In genomic region chr2:237474931-237475703, GRCh38 we compare ENCODE assay signal across 1 cellular context.
TF ChIP-seq lines count a peak whose summit lies in the region.

No MANE protein-coding gene starts in this region.

TF ChIP-seq in HEK293, 187 proteins besides CTCF, POLR2A, EP300 and RAD21 (continued from another document):
- TF ChIP-seq, protein P1, sequence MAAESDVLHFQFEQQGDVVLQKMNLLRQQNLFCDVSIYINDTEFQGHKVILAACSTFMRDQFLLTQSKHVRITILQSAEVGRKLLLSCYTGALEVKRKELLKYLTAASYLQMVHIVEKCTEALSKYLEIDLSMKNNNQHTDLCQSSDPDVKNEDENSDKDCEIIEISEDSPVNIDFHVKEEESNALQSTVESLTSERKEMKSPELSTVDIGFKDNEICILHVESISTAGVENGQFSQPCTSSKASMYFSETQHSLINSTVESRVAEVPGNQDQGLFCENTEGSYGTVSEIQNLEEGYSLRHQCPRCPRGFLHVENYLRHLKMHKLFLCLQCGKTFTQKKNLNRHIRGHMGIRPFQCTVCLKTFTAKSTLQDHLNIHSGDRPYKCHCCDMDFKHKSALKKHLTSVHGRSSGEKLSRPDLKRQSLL (tag by site-specific recombination; IDR thresholded peaks at IDR 0.05), result no peak
- TF ChIP-seq, protein P2, sequence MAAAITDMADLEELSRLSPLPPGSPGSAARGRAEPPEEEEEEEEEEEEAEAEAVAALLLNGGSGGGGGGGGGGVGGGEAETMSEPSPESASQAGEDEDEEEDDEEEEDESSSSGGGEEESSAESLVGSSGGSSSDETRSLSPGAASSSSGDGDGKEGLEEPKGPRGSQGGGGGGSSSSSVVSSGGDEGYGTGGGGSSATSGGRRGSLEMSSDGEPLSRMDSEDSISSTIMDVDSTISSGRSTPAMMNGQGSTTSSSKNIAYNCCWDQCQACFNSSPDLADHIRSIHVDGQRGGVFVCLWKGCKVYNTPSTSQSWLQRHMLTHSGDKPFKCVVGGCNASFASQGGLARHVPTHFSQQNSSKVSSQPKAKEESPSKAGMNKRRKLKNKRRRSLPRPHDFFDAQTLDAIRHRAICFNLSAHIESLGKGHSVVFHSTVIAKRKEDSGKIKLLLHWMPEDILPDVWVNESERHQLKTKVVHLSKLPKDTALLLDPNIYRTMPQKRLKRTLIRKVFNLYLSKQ (tag by site-specific recombination; IDR thresholded peaks at IDR 0.05; ENCODE audit: borderline replicate concordance), result no peak
- TF ChIP-seq ZNF629 (tag by site-specific recombination; IDR thresholded peaks at IDR 0.05) (0 out of 2 replicates have a peak, but pooled peaks have one; percentile 17), ZNF785 (tag by site-specific recombination; IDR thresholded peaks at IDR 0.05) (no peak), ZNF776 (tag by site-specific recombination; IDR thresholded peaks at IDR 0.05; ENCODE audit: borderline replicate concordance) (no peak), ZNF433 (tag by site-specific recombination; IDR thresholded peaks at IDR 0.05; ENCODE audit: low read depth) (no peak), GFI1B (tag by site-specific recombination; IDR thresholded peaks at IDR 0.05) (no peak), MYNN (tag by site-specific recombination; IDR thresholded peaks at IDR 0.05; ENCODE audit: borderline replicate concordance) (no peak), SALL2 (tag by site-specific recombination; IDR thresholded peaks at IDR 0.05; ENCODE audit: borderline replicate concordance) (no peak), ZNF677 (tag by site-specific recombination; IDR thresholded peaks at IDR 0.05) (no peak), ZNF140 (tag by site-specific recombination; IDR thresholded peaks at IDR 0.05) (no peak), ZFHX2 (tag by site-specific recombination; conservative IDR thresholded peaks at IDR 0.05) (peak; percentile 26; the same call in 1 of the 2 replicates), ZNF157 (tag by site-specific recombination; IDR thresholded peaks at IDR 0.05) (no peak), YY2 (tag by site-specific recombination; IDR thresholded peaks at IDR 0.05) (no peak), ZNF426 (tag by site-specific recombination; IDR thresholded peaks at IDR 0.05) (no peak), PATZ1 (tag by site-specific recombination; IDR thresholded peaks at IDR 0.05) (peak; percentile 29; the same call in 1 of the 2 replicates), ZNF747 (tag by site-specific recombination; IDR thresholded peaks at IDR 0.05) (no peak), ZSCAN4 (tag by site-specific recombination; IDR thresholded peaks at IDR 0.05) (no peak), SP3 (tag by site-specific recombination; IDR thresholded peaks at IDR 0.05) (peak; percentile 60), GLIS1 (tag by site-specific recombination; IDR thresholded peaks at IDR 0.05) (peak; percentile 65), HIC1 (tag by site-specific recombination; IDR thresholded peaks at IDR 0.05) (no peak), SP2 (tag by site-specific recombination; IDR thresholded peaks at IDR 0.05) (peak; percentile 63), ZNF148 (tag by site-specific recombination; IDR thresholded peaks at IDR 0.05; ENCODE audit: borderline replicate concordance) (no peak), EGR2 (tag by site-specific recombination; IDR thresholded peaks at IDR 0.05; ENCODE audit: low read depth) (no peak), ZFP69B (tag by site-specific recombination; IDR thresholded peaks at IDR 0.05) (no peak), ZNF416 (tag by site-specific recombination; IDR thresholded peaks at IDR 0.05) (no peak), PBX3 (CRISPR knock-in tag; IDR thresholded peaks at IDR 0.05) (no peak), ZNF280D (tag by site-specific recombination; IDR thresholded peaks at IDR 0.05) (no peak), ZNF114 (tag by site-specific recombination; IDR thresholded peaks at IDR 0.05) (no peak), ZNF610 (tag by site-specific recombination; IDR thresholded peaks at IDR 0.05; ENCODE audit: borderline replicate concordance) (no peak), ZNF23 (tag by site-specific recombination; IDR thresholded peaks at IDR 0.05; ENCODE audit: borderline replicate concordance) (no peak), ZNF423 (tag by site-specific recombination; IDR thresholded peaks at IDR 0.05) (no peak), ZNF341 (tag by site-specific recombination; IDR thresholded peaks at IDR 0.05; ENCODE audit: low read depth) (peak; percentile 22; the same call in 1 of the 2 replicates), ZNF654 (tag by site-specific recombination; IDR thresholded peaks at IDR 0.05; ENCODE audit: low read depth) (peak; percentile 27; the same call in 1 of the 2 replicates), BCL11B (tag by site-specific recombination; IDR thresholded peaks at IDR 0.05; ENCODE audit: low read depth) (no peak)
- TF ChIP-seq, protein P3, sequence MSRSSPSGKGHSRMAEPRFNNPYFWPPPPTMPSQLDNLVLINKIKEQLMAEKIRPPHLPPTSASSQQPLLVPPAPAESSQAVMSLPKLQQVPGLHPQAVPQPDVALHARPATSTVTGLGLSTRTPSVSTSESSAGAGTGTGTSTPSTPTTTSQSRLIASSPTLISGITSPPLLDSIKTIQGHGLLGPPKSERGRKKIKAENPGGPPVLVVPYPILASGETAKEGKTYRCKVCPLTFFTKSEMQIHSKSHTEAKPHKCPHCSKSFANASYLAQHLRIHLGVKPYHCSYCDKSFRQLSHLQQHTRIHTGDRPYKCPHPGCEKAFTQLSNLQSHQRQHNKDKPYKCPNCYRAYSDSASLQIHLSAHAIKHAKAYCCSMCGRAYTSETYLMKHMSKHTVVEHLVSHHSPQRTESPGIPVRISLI (tag by site-specific recombination; IDR thresholded peaks at IDR 0.05), result no peak
- TF ChIP-seq, protein P4, sequence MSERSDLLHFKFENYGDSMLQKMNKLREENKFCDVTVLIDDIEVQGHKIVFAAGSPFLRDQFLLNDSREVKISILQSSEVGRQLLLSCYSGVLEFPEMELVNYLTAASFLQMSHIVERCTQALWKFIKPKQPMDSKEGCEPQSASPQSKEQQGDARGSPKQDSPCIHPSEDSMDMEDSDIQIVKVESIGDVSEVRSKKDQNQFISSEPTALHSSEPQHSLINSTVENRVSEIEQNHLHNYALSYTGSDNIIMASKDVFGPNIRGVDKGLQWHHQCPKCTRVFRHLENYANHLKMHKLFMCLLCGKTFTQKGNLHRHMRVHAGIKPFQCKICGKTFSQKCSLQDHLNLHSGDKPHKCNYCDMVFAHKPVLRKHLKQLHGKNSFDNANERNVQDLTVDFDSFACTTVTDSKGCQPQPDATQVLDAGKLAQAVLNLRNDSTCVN (tag by site-specific recombination; optimal IDR thresholded peaks at IDR 0.05), result peak; percentile 60
- TF ChIP-seq, protein P5, sequence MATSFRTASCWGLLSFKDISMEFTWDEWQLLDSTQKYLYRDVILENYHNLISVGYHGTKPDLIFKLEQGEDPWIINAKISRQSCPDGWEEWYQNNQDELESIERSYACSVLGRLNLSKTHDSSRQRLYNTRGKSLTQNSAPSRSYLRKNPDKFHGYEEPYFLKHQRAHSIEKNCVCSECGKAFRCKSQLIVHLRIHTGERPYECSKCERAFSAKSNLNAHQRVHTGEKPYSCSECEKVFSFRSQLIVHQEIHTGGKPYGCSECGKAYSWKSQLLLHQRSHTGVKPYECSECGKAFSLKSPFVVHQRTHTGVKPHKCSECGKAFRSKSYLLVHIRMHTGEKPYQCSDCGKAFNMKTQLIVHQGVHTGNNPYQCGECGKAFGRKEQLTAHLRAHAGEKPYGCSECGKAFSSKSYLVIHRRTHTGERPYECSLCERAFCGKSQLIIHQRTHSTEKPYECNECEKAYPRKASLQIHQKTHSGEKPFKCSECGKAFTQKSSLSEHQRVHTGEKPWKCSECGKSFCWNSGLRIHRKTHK (tag by site-specific recombination; IDR thresholded peaks at IDR 0.05), result no peak
